In genomic region chr11:1401656-1402221, GRCh38 we compare ENCODE assay signal across 8 cellular contexts. TPM values are rescaled to one million over a fixed set of nuclear protein-coding genes. Genes with fewer than 3 reads are reported as not detected.
DNase-seq lines count a peak whose midpoint lies in the region; ATAC-seq, FAIRE-seq and TF ChIP-seq lines count a peak whose summit lies in the region.

No MANE protein-coding gene starts in this region.

- peak; percentile 66 for FAIRE-seq in bronchial epithelial cell (lab: Jason Lieb, UNC)

- POLR2A ChIA-PET in BJ (lab: Charles Lee): no interaction called here

- TF ChIP-seq EP300 in stomach (IDR thresholded peaks at IDR 0.05): no peak

- H3K27ac ChIP-seq in stomach: no peak overlapping the region

- H3K9me3 ChIP-seq in stomach: no peaks in the 10 kb centered on the region

- ATAC-seq in left lobe of liver (peak; percentile 83), HG02938 (IDR thresholded peaks at IDR 0.05; ENCODE audit: unreplicated experiment) (no peak), HG02763 (IDR thresholded peaks at IDR 0.05; ENCODE audit: unreplicated experiment) (no peak)

- DNase-seq in BJ (ENCODE audit: low read depth) (no peak), HFF-Myc (ENCODE audit: extremely low read depth, low read depth) (peak; percentile 9), SW480 (ENCODE audit: low spot score) (peak; percentile 25), bronchial epithelial cell (ENCODE audit: low read depth) (peak; percentile 16), left lobe of liver (ENCODE audit: low spot score) (peak; percentile 58), stomach (peak; percentile 66)

- intact Hi-C loops in stomach (cut with DNase I; ENCODE audit: low total_unique reads): no loop called here

- peaks cover 0 to 11% (median 0%) of the 10 kb centered on the region in 4 donors for H3K4me1 ChIP-seq in stomach

- no peaks in the 10 kb centered on the region for H3K36me3 ChIP-seq in BJ (ENCODE audit: control insufficient read depth, insufficient read depth, low read length)
- no peaks in the 10 kb centered on the region for H3K36me3 ChIP-seq in bronchial epithelial cell (ENCODE audit: control insufficient read depth, insufficient read depth, low read length)
- H3K36me3 ChIP-seq in stomach: no peaks in the 10 kb centered on the region

- TF ChIP-seq POLR2A in stomach (IDR thresholded peaks at IDR 0.05): no peak

- TF ChIP-seq CTCF in BJ (IDR thresholded peaks at IDR 0.05; ENCODE audit: insufficient read depth, low read depth, low read length) (0 out of 2 replicates have a peak, but pooled peaks have one; percentile 2), HFF-Myc (IDR thresholded peaks at IDR 0.05; ENCODE audit: low read depth, low read length, missing control alignments) (no peak), bronchial epithelial cell (IDR thresholded peaks at IDR 0.05; ENCODE audit: insufficient read depth, low read length, severe bottlenecking) (no peak), stomach (IDR thresholded peaks at IDR 0.05) (no peak)

- H3K4me3 ChIP-seq in BJ (ENCODE audit: low read depth, low read length) (no peak overlapping the region), HFF-Myc (replicated peaks; ENCODE audit: low read depth, low read length) (no peak overlapping the region), bronchial epithelial cell (ENCODE audit: low read depth, low read length) (no peak overlapping the region), stomach (no peak overlapping the region)

- WGBS in stomach, 5 donors: 18 to 34% (median 25%) methylated on average over 14 to 23 of the region's 23 CpGs

- H3K27me3 ChIP-seq in BJ (ENCODE audit: control insufficient read depth, insufficient read depth, low read length) (no peaks in the 10 kb centered on the region), bronchial epithelial cell (ENCODE audit: control insufficient read depth, insufficient read depth, low read length) (no peaks in the 10 kb centered on the region), stomach (peaks cover 0 to 99% (median 19%) of the 10 kb centered on the region in 3 donors)

- CTCF ChIA-PET in BJ (lab: Yijun Ruan, JAX): interaction anchor here (0.6 kb wide), 1 partner anchor 81 kb away, joined by 3 read pairs; no protein-coding TSS in a partner anchor

RNA-seq across cellular contexts. Expression of gene BRSK2, which starts 12.0 kb away (rescaled TPM):
- polyA plus RNA-seq in BJ (2011; rRNA removed): 0.18 and 0.28 TPM in 2 replicates
- polyA minus RNA-seq in BJ (2011; rRNA and poly(A)+ RNA removed): 0.28 TPM in 1 of 2 replicates, not detected in the other
- 0.38 TPM in 1 of 2 replicates, not detected in the other for total RNA-seq in bronchial epithelial cell
- total RNA-seq in left lobe of liver: 0.18 TPM
- 1 to 10 TPM in 2 of 5 donors, not detected in 3; 1.8 TPM for total RNA-seq in stomach
- polyA plus RNA-seq in stomach: 1 to 10 TPM; 1.8 to 6.9 (median 3.2) TPM
